7 cellular contexts compared by ENCODE assay signal in genomic region chr11:59560702-59561469, GRCh38. TPM values are rescaled to one million over a fixed set of nuclear protein-coding genes. Genes with fewer than 3 reads are reported as not detected.
DNase-seq lines count a peak whose midpoint lies in the region; ATAC-seq, FAIRE-seq and TF ChIP-seq lines count a peak whose summit lies in the region.

No MANE protein-coding gene starts in this region.

- TF ChIP-seq CTCF in WERI-Rb-1 (IDR thresholded peaks at IDR 0.05; ENCODE audit: low read depth, low read length) = no peak
- TF ChIP-seq CTCF in bronchial epithelial cell (IDR thresholded peaks at IDR 0.05; ENCODE audit: insufficient read depth, low read length, severe bottlenecking) = no peak

- DNase-seq in NCI-H2171 (lab: John Stamatoyannopoulos, UW) (peak; percentile 82), WERI-Rb-1 (peak; percentile 92), bronchial epithelial cell (ENCODE audit: low read depth) (peak; percentile 93), inferior parietal cortex (ENCODE audit: extremely low spot score) (peak; percentile 68), smooth muscle cell of the brain vasculature (ENCODE audit: low read depth, low spot score) (peak; percentile 62)

- peak overlapping the region; percentile 83 for H3K27ac ChIP-seq in WERI-Rb-1

- no peaks in the 10 kb centered on the region for H3K9me3 ChIP-seq in WERI-Rb-1 (ENCODE audit: severe bottlenecking)

- ATAC-seq in GM18517 (IDR thresholded peaks at IDR 0.05; ENCODE audit: unreplicated experiment) = peak; percentile 39
- ATAC-seq in HG02981 (IDR thresholded peaks at IDR 0.05; ENCODE audit: unreplicated experiment) = peak; percentile 32

- H3K4me3 ChIP-seq in WERI-Rb-1 (ENCODE audit: low read depth, low read length) (peak overlapping the region; percentile 100), bronchial epithelial cell (ENCODE audit: low read depth, low read length) (peak overlapping the region; percentile 71)

- no peak for FAIRE-seq in bronchial epithelial cell (lab: Jason Lieb, UNC)

- H3K36me3 ChIP-seq in WERI-Rb-1 (peaks cover 4% of the 10 kb centered on the region), bronchial epithelial cell (ENCODE audit: control insufficient read depth, insufficient read depth, low read length) (no peaks in the 10 kb centered on the region)

- no peaks in the 10 kb centered on the region for H3K27me3 ChIP-seq in WERI-Rb-1 (ENCODE audit: insufficient read depth, low read depth, severe bottlenecking)
- H3K27me3 ChIP-seq in bronchial epithelial cell (ENCODE audit: control insufficient read depth, insufficient read depth, low read length) = no peaks in the 10 kb centered on the region

RNA-seq across cellular contexts. Expression of gene OR4D9, which starts 49.5 kb away (rescaled TPM):
- total RNA-seq in bronchial epithelial cell = not detected in 2 replicates

RNA-seq across cellular contexts. Expression of gene OSBP, which starts 54.7 kb away (rescaled TPM):
- 32.1 and 36.6 TPM in 2 replicates for total RNA-seq in bronchial epithelial cell

RNA-seq across cellular contexts. Expression of gene OR4D11, which starts 57.5 kb away (rescaled TPM):
- total RNA-seq in bronchial epithelial cell = not detected in 2 replicates

Comparison
In these comparisons a context has a peak if more than half of its experiments do, and no peak if none do; other contexts are left out.
1. Peak in every context shown above with its lines: DNase-seq, ATAC-seq, H3K4me3 ChIP-seq and H3K27ac ChIP-seq.